1 cellular context compared by ENCODE assay signal in the genomic region with DNA sequence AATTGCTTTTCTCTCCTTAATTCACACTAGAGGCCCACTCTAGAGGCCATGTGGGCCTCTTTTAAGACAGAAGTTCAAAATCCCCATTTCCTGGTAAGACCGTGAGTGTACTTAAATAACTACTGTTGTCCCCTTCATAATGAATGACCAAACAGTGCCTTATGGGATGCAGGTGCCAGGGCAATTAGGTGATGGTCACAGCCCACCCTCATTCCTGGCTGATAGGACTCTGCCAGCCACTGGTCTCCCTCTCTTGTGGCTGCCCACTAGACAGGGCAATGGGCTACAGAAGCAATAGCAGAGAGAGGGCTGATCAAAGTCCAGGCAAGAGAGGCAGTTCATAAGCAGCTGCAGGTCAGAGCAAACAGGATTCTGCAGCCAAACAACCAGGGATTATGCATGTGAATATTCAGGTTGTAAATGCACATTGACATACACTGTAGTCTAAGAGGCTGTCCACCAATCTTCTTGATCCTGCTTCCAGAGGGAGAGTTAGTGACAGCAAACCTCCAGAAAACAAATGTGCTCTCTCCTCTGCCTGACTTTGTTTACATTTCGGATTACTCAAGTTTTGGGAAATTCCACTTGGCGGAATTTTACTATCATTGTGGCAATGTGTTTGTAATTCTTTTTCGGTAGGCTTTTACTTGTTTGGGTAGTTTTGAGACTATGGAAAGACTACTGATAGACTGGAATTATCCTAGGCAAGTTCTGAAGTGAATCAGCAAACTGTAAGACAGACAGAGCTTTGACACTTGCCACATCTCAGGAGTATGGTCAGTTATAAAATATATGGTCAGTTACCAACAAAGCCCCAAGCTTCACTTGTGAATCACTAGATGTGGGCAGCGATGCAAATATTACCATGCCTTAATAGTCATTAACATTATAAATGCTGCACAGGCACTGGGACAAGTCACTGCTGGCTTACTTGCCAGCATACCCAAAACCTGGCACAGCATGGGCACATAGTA.
TF ChIP-seq lines count a peak whose summit lies in the region.

No MANE protein-coding gene starts in this region.

TF ChIP-seq in HepG2, 621 proteins besides CTCF, POLR2A, EP300 and RAD21 (continued from another document and continues in another):
- TF ChIP-seq ZFP90 (CRISPR knock-in tag; IDR thresholded peaks at IDR 0.05; ENCODE audit: borderline replicate concordance) (no peak), RXRB (CRISPR knock-in tag; IDR thresholded peaks at IDR 0.05; ENCODE audit: borderline replicate concordance) (peak; percentile 85), ZNF224 (CRISPR knock-in tag; IDR thresholded peaks at IDR 0.05) (no peak), MNT (IDR thresholded peaks at IDR 0.05) (peak; percentile 63; the same call in 1 of the 2 replicates), ZBTB7A (CRISPR knock-in tag; IDR thresholded peaks at IDR 0.05) (peak; percentile 58; the same call in 1 of the 2 replicates), SATB2 (CRISPR knock-in tag; IDR thresholded peaks at IDR 0.05) (no peak), KLF9 (CRISPR knock-in tag; IDR thresholded peaks at IDR 0.05; ENCODE audit: low read depth) (0 out of 2 replicates have a peak, but pooled peaks have one; percentile 51), ZNF317 (CRISPR knock-in tag; IDR thresholded peaks at IDR 0.05) (peak; percentile 32; the same call in 1 of the 2 replicates), ZFAT (CRISPR knock-in tag; conservative IDR thresholded peaks at IDR 0.05) (no peak), ETV5 (CRISPR knock-in tag; IDR thresholded peaks at IDR 0.05; ENCODE audit: borderline replicate concordance) (peak; percentile 59; the same call in 1 of the 2 replicates), DRAP1 (CRISPR knock-in tag; IDR thresholded peaks at IDR 0.05) (peak; percentile 91), PLRG1 (conservative IDR thresholded peaks at IDR 0.05) (no peak), ZNF660 (CRISPR knock-in tag; IDR thresholded peaks at IDR 0.05; ENCODE audit: borderline replicate concordance, low read depth) (no peak), EEA1 (CRISPR knock-in tag; IDR thresholded peaks at IDR 0.05; ENCODE audit: borderline replicate concordance) (no peak), ONECUT2 (CRISPR knock-in tag; IDR thresholded peaks at IDR 0.05) (no peak), ZNF567 (CRISPR knock-in tag; IDR thresholded peaks at IDR 0.05; ENCODE audit: borderline replicate concordance) (no peak), ZNF75D (CRISPR knock-in tag; IDR thresholded peaks at IDR 0.05; ENCODE audit: borderline replicate concordance) (no peak), RARG (CRISPR knock-in tag; IDR thresholded peaks at IDR 0.05; ENCODE audit: low read depth) (no peak), ZBTB21 (CRISPR knock-in tag; IDR thresholded peaks at IDR 0.05) (no peak; the same call in 1 of the 2 replicates), MEIS1 (CRISPR knock-in tag; IDR thresholded peaks at IDR 0.05; ENCODE audit: borderline replicate concordance) (no peak; the same call in 1 of the 2 replicates), NAIF1 (CRISPR knock-in tag; IDR thresholded peaks at IDR 0.05; ENCODE audit: borderline replicate concordance) (no peak; the same call in 1 of the 2 replicates), KLF15 (CRISPR knock-in tag; IDR thresholded peaks at IDR 0.05; ENCODE audit: borderline replicate concordance) (no peak), BORCS8-MEF2B (CRISPR knock-in tag; IDR thresholded peaks at IDR 0.05) (peak; percentile 81), ELF4 (CRISPR knock-in tag; IDR thresholded peaks at IDR 0.05; ENCODE audit: borderline replicate concordance) (peak; percentile 83; the same call in 1 of the 2 replicates), ZBTB4 (CRISPR knock-in tag; IDR thresholded peaks at IDR 0.05; ENCODE audit: borderline replicate concordance) (0 out of 2 replicates have a peak, but pooled peaks have one; percentile 33), TCF7 (IDR thresholded peaks at IDR 0.05; ENCODE audit: low read depth) (peak; percentile 30), TBP (CRISPR knock-in tag; IDR thresholded peaks at IDR 0.05) (no peak), ZBTB34 (CRISPR knock-in tag; IDR thresholded peaks at IDR 0.05) (peak; percentile 69; the same call in 1 of the 2 replicates), GTF3A (CRISPR knock-in tag; conservative IDR thresholded peaks at IDR 0.05) (no peak), RFXAP (CRISPR knock-in tag; IDR thresholded peaks at IDR 0.05; ENCODE audit: borderline replicate concordance) (no peak; the same call in 1 of the 2 replicates), SMARCC2 (IDR thresholded peaks at IDR 0.05) (no peak), NFIB (CRISPR knock-in tag; IDR thresholded peaks at IDR 0.05; ENCODE audit: borderline replicate concordance) (no peak), SIX4 (CRISPR knock-in tag; IDR thresholded peaks at IDR 0.05) (no peak; the same call in 1 of the 2 replicates), PAF1 (CRISPR knock-in tag; IDR thresholded peaks at IDR 0.05) (no peak; the same call in 1 of the 2 replicates), REPIN1 (CRISPR knock-in tag; IDR thresholded peaks at IDR 0.05; ENCODE audit: borderline replicate concordance, low read depth) (0 out of 2 replicates have a peak, but pooled peaks have one; percentile 75), FOXJ3 (CRISPR knock-in tag; IDR thresholded peaks at IDR 0.05; ENCODE audit: borderline replicate concordance) (peak; percentile 94; the same call in 1 of the 2 replicates), MBD4 (IDR thresholded peaks at IDR 0.05; ENCODE audit: borderline replicate concordance, low read length) (no peak; the same call in none of the 2 replicates), FOXM1 (CRISPR knock-in tag; IDR thresholded peaks at IDR 0.05) (no peak), CAMTA2 (CRISPR knock-in tag; IDR thresholded peaks at IDR 0.05; ENCODE audit: borderline replicate concordance) (no peak), ZNF101 (CRISPR knock-in tag; IDR thresholded peaks at IDR 0.05; ENCODE audit: borderline replicate concordance, low read depth) (no peak), NFIC (IDR thresholded peaks at IDR 0.05; ENCODE audit: low read length) (peak; percentile 94), ZNF333 (CRISPR knock-in tag; IDR thresholded peaks at IDR 0.05; ENCODE audit: borderline replicate concordance) (no peak), CHD2 (IDR thresholded peaks at IDR 0.05; ENCODE audit: low read depth, low read length) (0 out of 2 replicates have a peak, but pooled peaks have one; percentile 11), ZNF260 (CRISPR knock-in tag; IDR thresholded peaks at IDR 0.05; ENCODE audit: borderline replicate concordance, low read depth) (no peak), ZBTB3 (CRISPR knock-in tag; IDR thresholded peaks at IDR 0.05; ENCODE audit: borderline replicate concordance, low read depth) (no peak), ZNF557 (CRISPR knock-in tag; IDR thresholded peaks at IDR 0.05) (no peak; the same call in 1 of the 2 replicates), GMEB2 (CRISPR knock-in tag; IDR thresholded peaks at IDR 0.05; ENCODE audit: low read depth) (no peak), KLF16 (CRISPR knock-in tag; IDR thresholded peaks at IDR 0.05) (peak in 1 of 2 experiments; percentile 55; a peak in 1 of 4 replicates)
- TF ChIP-seq, protein P1, sequence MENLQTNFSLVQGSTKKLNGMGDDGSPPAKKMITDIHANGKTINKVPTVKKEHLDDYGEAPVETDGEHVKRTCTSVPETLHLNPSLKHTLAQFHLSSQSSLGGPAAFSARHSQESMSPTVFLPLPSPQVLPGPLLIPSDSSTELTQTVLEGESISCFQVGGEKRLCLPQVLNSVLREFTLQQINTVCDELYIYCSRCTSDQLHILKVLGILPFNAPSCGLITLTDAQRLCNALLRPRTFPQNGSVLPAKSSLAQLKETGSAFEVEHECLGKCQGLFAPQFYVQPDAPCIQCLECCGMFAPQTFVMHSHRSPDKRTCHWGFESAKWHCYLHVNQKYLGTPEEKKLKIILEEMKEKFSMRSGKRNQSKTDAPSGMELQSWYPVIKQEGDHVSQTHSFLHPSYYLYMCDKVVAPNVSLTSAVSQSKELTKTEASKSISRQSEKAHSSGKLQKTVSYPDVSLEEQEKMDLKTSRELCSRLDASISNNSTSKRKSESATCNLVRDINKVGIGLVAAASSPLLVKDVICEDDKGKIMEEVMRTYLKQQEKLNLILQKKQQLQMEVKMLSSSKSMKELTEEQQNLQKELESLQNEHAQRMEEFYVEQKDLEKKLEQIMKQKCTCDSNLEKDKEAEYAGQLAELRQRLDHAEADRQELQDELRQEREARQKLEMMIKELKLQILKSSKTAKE (CRISPR knock-in tag; IDR thresholded peaks at IDR 0.05; ENCODE audit: borderline replicate concordance), result peak; percentile 58; the same call in 1 of the 2 replicates
- TF ChIP-seq, protein P2, sequence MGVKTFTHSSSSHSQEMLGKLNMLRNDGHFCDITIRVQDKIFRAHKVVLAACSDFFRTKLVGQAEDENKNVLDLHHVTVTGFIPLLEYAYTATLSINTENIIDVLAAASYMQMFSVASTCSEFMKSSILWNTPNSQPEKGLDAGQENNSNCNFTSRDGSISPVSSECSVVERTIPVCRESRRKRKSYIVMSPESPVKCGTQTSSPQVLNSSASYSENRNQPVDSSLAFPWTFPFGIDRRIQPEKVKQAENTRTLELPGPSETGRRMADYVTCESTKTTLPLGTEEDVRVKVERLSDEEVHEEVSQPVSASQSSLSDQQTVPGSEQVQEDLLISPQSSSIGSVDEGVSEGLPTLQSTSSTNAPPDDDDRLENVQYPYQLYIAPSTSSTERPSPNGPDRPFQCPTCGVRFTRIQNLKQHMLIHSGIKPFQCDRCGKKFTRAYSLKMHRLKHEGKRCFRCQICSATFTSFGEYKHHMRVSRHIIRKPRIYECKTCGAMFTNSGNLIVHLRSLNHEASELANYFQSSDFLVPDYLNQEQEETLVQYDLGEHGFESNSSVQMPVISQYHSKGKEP (CRISPR knock-in tag; IDR thresholded peaks at IDR 0.05), result no peak; the same call in 1 of the 2 replicates
